In the genomic region with DNA sequence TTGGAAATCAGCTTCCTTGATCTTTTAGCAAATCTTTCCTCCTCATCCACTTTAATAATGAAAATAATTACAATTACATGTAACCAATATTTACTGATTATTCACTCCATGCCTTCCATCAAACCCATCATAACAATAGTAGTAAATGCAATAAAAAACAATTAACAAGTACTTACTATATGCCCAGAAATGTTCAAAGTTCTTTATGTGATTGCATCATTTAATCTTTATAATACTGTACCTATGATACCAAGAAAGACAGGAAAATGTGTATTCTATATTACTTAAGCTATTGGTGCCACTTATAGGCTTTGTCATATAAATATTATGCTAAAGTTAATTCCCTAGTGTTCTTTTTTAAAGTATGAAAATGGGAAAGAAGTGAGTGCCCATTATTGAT, we compare ENCODE assay signal across 25 cellular contexts.
"Had no signal": no experiment of that assay in that cellular context is flagged by ENCODE, and none has a peak within 500 bp of the region (broad histone marks: within the 10 kb centered on the region; RNA-seq: fewer than 3 reads in every experiment).

No MANE protein-coding gene starts in this region.

- H3K36me3 ChIP-seq: WERI-Rb-1 had no signal

- ATAC-seq: activated CD4-positive, alpha-beta T cell treated with anti-CD3 and anti-CD28 coated beads for 36 hours; activated CD4-positive, CD25-positive, alpha-beta regulatory T cell treated with anti-CD3 and anti-CD28 coated beads, Interleukin-2, amount 50 U/mL, for 24 hours; activated CD8-positive, alpha-beta memory T cell treated with anti-CD3 and anti-CD28 coated beads, Interleukin-2, amount 10 ng/mL, durations not matched to agents 7 days and 5 days; activated CD8-positive, alpha-beta T cell treated with anti-CD3 and anti-CD28 coated beads for 36 hours; activated CD8-positive, alpha-beta T cell treated with anti-CD3 and anti-CD28 coated beads, Interleukin-2, amount 10 ng/mL, durations not matched to agents 7 days and 5 days; T-cell; T-helper 17 cell; WTC11 had no signal

- H3K36me3 Mint-ChIP-seq: activated CD4-positive, alpha-beta memory T cell treated with anti-CD3 and anti-CD28 coated beads for 36 hours; activated CD8-positive, alpha-beta memory T cell treated with anti-CD3 and anti-CD28 coated beads, Interleukin-2, amount 10 ng/mL, durations not matched to agents 7 days and 5 days; T-cell; WTC11 had no signal

- DNase-seq: activated B cell treated with CpG ODN at 0.5 μM for 24 hours; activated CD4-positive, alpha-beta T cell treated with anti-CD3 and anti-CD28 coated beads for 1 hour; activated CD4-positive, CD25-positive, alpha-beta regulatory T cell; activated CD4-positive, CD25-positive, alpha-beta regulatory T cell treated with anti-CD3 and anti-CD28 coated beads, Interleukin-2, amount 50 U/mL, for 72 hours; activated CD8-positive, alpha-beta memory T cell treated with anti-CD3 and anti-CD28 coated beads for 24 hours; activated CD8-positive, alpha-beta memory T cell treated with anti-CD3 and anti-CD28 coated beads, Interleukin-2, amount 50 U/mL, for 4 hours; activated CD8-positive, alpha-beta memory T cell treated with anti-CD3 and anti-CD28 coated beads, Interleukin-2, amount 50 U/mL, for 48 hours; activated T-cell treated with anti-CD3 and anti-CD28 coated beads for 4 hours; T1000; WERI-Rb-1 had no signal

- H3K27ac Mint-ChIP-seq: activated B cell treated with CpG ODN at 0.5 μM for 24 hours; activated CD4-positive, alpha-beta memory T cell treated with anti-CD3 and anti-CD28 coated beads for 36 hours; activated CD4-positive, alpha-beta memory T cell treated with anti-CD3 and anti-CD28 coated beads, Interleukin-2, amount 10 ng/mL, durations not matched to agents 7 days and 5 days; activated CD4-positive, alpha-beta T cell treated with anti-CD3 and anti-CD28 coated beads for 36 hours; activated CD4-positive, alpha-beta T cell treated with anti-CD3 and anti-CD28 coated beads, Interleukin-2, amount 10 ng/mL, durations not matched to agents 24 days and 14 days; activated CD4-positive, alpha-beta T cell treated with anti-CD3 and anti-CD28 coated beads, Interleukin-2, amount 10 ng/mL, durations not matched to agents 7 days and 5 days; activated CD8-positive, alpha-beta memory T cell treated with anti-CD3 and anti-CD28 coated beads, Interleukin-2, amount 10 ng/mL, durations not matched to agents 7 days and 5 days; activated CD8-positive, alpha-beta T cell treated with anti-CD3 and anti-CD28 coated beads for 36 hours; activated CD8-positive, alpha-beta T cell treated with anti-CD3 and anti-CD28 coated beads, Interleukin-2, amount 10 ng/mL, durations not matched to agents 7 days and 5 days; T-cell; T-helper 1 cell treated with Interleukin-12 subunit alpha and Interleukin-12 subunit beta and Interleukin-4 antibody, amounts not matched to agents 30 μg/mL and 1 μg/mL, for 36 hours; T-helper 17 cell; T-helper 2 cell treated with Interferon-gamma antibody and Interleukin-4, amounts not matched to agents 5 μg/mL and 100 μg/mL, for 36 hours; WTC11 had no signal

- H3K4me3 Mint-ChIP-seq: activated B cell treated with CpG ODN at 0.5 μM for 24 hours; activated CD4-positive, alpha-beta memory T cell treated with anti-CD3 and anti-CD28 coated beads for 36 hours; activated CD4-positive, alpha-beta memory T cell treated with anti-CD3 and anti-CD28 coated beads, Interleukin-2, amount 10 ng/mL, durations not matched to agents 7 days and 5 days; activated CD4-positive, alpha-beta T cell treated with anti-CD3 and anti-CD28 coated beads for 36 hours; activated CD4-positive, alpha-beta T cell treated with anti-CD3 and anti-CD28 coated beads, Interleukin-2, amount 10 ng/mL, durations not matched to agents 24 days and 14 days; activated CD4-positive, alpha-beta T cell treated with anti-CD3 and anti-CD28 coated beads, Interleukin-2, amount 10 ng/mL, durations not matched to agents 7 days and 5 days; activated CD8-positive, alpha-beta memory T cell treated with anti-CD3 and anti-CD28 coated beads, Interleukin-2, amount 10 ng/mL, durations not matched to agents 7 days and 5 days; activated CD8-positive, alpha-beta T cell treated with anti-CD3 and anti-CD28 coated beads for 36 hours; activated CD8-positive, alpha-beta T cell treated with anti-CD3 and anti-CD28 coated beads, Interleukin-2, amount 10 ng/mL, durations not matched to agents 7 days and 5 days; T-cell; T-helper 1 cell treated with Interleukin-12 subunit alpha and Interleukin-12 subunit beta and Interleukin-4 antibody, amounts not matched to agents 30 μg/mL and 1 μg/mL, for 36 hours; T-helper 17 cell; T-helper 2 cell treated with Interferon-gamma antibody and Interleukin-4, amounts not matched to agents 5 μg/mL and 100 μg/mL, for 36 hours; WTC11 had no signal

- H3K27ac ChIP-seq: VCaP, WERI-Rb-1 had no signal

- H3K9me3 Mint-ChIP-seq: activated B cell treated with CpG ODN at 0.5 μM for 24 hours; activated CD4-positive, alpha-beta memory T cell treated with anti-CD3 and anti-CD28 coated beads for 36 hours; activated CD4-positive, alpha-beta memory T cell treated with anti-CD3 and anti-CD28 coated beads, Interleukin-2, amount 10 ng/mL, durations not matched to agents 7 days and 5 days; activated CD4-positive, alpha-beta T cell treated with anti-CD3 and anti-CD28 coated beads, Interleukin-2, amount 10 ng/mL, durations not matched to agents 24 days and 14 days; activated CD4-positive, alpha-beta T cell treated with anti-CD3 and anti-CD28 coated beads, Interleukin-2, amount 10 ng/mL, durations not matched to agents 7 days and 5 days; activated CD8-positive, alpha-beta T cell treated with anti-CD3 and anti-CD28 coated beads for 36 hours; T-cell; T-helper 1 cell treated with Interleukin-12 subunit alpha and Interleukin-12 subunit beta and Interleukin-4 antibody, amounts not matched to agents 30 μg/mL and 1 μg/mL, for 36 hours; T-helper 2 cell treated with Interferon-gamma antibody and Interleukin-4, amounts not matched to agents 5 μg/mL and 100 μg/mL, for 36 hours; WTC11 had no signal
